In genomic region chr6:120056085-120056484, GRCh38 we compare ENCODE assay signal across 8 cellular contexts.
DNase-seq lines count a peak whose midpoint lies in the region; ATAC-seq, FAIRE-seq and TF ChIP-seq lines count a peak whose summit lies in the region.

No MANE protein-coding gene starts in this region.

- DNase-seq in GM06990 (ENCODE audit: extremely low read depth, insufficient read length) (peak; percentile 2), erythroblast (lab: John Stamatoyannopoulos, UW) (peak; percentile 32 to 53), C1 segment of cervical spinal cord (lab: John Stamatoyannopoulos, UW) (no peak), occipital lobe (lab: John Stamatoyannopoulos, UW) (no peak), coronary artery (ENCODE audit: low spot score) (no peak), urothelium cell line (ENCODE audit: low spot score) (no peak)

- H3K27ac ChIP-seq in coronary artery = no peak overlapping the region

- peak; percentile 79 for TF ChIP-seq CTCF in GM06990 (IDR thresholded peaks at IDR 0.05; ENCODE audit: insufficient read depth, low read length, poor library complexity, severe bottlenecking)
- TF ChIP-seq CTCF in coronary artery (IDR thresholded peaks at IDR 0.05) = no peak

- H3K27me3 ChIP-seq in GM06990 (replicated peaks; ENCODE audit: control insufficient read depth, insufficient read depth, low read length) = no peaks in the 10 kb centered on the region

- ATAC-seq in GM19455 (IDR thresholded peaks at IDR 0.05; ENCODE audit: unreplicated experiment) = peak; percentile 81
- ATAC-seq in HG03520 (IDR thresholded peaks at IDR 0.05; ENCODE audit: unreplicated experiment) = peak; percentile 87

- FAIRE-seq in urothelium cell line (lab: Jason Lieb, UNC) = no peak

- H3K36me3 ChIP-seq in GM06990 (ENCODE audit: control insufficient read depth, insufficient read depth, low read length) = no peaks in the 10 kb centered on the region

- TF ChIP-seq POLR2A in erythroblast (IDR thresholded peaks at IDR 0.05; ENCODE audit: low read length) = no peak

- H3K4me3 ChIP-seq in GM06990 (replicated peaks; ENCODE audit: low read depth, low read length) = no peak overlapping the region
- H3K4me3 ChIP-seq in coronary artery = no peak overlapping the region

Comparison
In these comparisons a context has a peak if more than half of its experiments do, and no peak if none do; other contexts are left out.
1. DNase-seq: peak in GM06990 (single experiment) and erythroblast (2 of 2); none in C1 segment of cervical spinal cord (0 of 14), occipital lobe (single experiment), coronary artery (single experiment) and urothelium cell line (single experiment).